Comparison of ENCODE assay signal across 8 cellular contexts in the genomic region with DNA sequence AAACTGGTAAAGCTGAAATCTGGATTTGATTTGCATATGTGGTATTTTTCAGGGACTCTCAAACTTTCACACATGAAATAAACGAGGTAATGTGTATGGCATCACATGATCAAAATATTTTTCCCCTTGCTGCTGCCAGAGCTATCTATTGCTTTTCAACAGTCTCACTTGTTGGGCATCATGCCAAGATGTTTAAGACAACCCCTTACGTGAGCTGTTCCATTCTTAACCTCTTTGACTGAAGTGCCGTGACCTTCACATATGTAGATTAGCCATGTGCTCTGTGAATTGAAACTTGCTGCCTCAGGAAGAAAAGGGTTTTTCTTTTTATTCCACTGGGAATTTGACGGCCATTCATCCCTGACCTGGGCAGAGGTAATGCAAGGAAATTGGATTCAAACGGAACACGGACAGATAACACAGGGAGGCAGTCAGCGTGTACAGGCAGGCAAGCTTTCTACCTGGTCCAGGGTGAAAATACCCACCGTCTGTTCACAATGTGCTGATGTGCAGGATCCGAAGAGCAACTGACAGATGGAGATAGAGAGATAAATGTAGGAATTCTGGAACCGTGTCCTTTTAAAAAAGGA. TPM values are rescaled to one million over a fixed set of nuclear protein-coding genes. Genes with fewer than 3 reads are reported as not detected.
DNase-seq lines count a peak whose midpoint lies in the region; ATAC-seq, FAIRE-seq and TF ChIP-seq lines count a peak whose summit lies in the region.

No MANE protein-coding gene starts in this region.

- H2AFZ ChIP-seq in K562 (ENCODE audit: low read depth, low read length): no peak overlapping the region
- H2AFZ ChIP-seq in PC-9: no peak overlapping the region

- H3K4me1 ChIP-seq in K562 (replicated peaks in 1 of 2; ENCODE audit: control insufficient read depth in 2 of 2, insufficient read depth in 2 of 2, low read length in 2 of 2) (peaks cover 7 to 8% of the 10 kb centered on the region in 2 experiments; a peak in 4 of 5 replicates), mesendoderm (ENCODE audit: control insufficient read depth, low read depth, low read length) (peaks cover 3% of the 10 kb centered on the region), PC-9 (replicated peaks; ENCODE audit: insufficient read depth) (0 out of 2 replicates have a peak, but pooled peaks cover 5% of the 10 kb centered on the region)
- H3K4me1 ChIP-seq in effector memory CD4-positive, alpha-beta T cell (ENCODE audit: control insufficient read depth, insufficient read depth, low read length, poor library complexity, severe bottlenecking): peaks cover 40% of the 10 kb centered on the region

- no peak overlapping the region for H2AK5ac ChIP-seq in mesendoderm (ENCODE audit: low read length)

- peaks cover 98% of the 10 kb centered on the region for H3K79me2 ChIP-seq in K562 (ENCODE audit: control insufficient read depth, insufficient read depth, low read length)
- peaks cover 87% of the 10 kb centered on the region for H3K79me2 ChIP-seq in mesendoderm (ENCODE audit: control insufficient read depth, insufficient read depth, low read length)
- H3K79me2 ChIP-seq in PC-9 (ENCODE audit: low read depth): peaks cover 98% of the 10 kb centered on the region

- no peaks in the 10 kb centered on the region for H3K9me3 ChIP-seq in K562 (replicated peaks; ENCODE audit: control insufficient read depth, insufficient read depth, low read depth, low read length)
- no peaks in the 10 kb centered on the region for H3K9me3 ChIP-seq in PC-9 (ENCODE audit: insufficient read depth, low read depth)
- no peaks in the 10 kb centered on the region for H3K9me3 ChIP-seq in effector memory CD4-positive, alpha-beta T cell (ENCODE audit: control insufficient read depth, low read length)

- no peaks in the 10 kb centered on the region for H3K9me1 ChIP-seq in K562 (ENCODE audit: control insufficient read depth, insufficient read depth, low read length)

- TF ChIP-seq CTCF in K562 (IDR thresholded peaks at IDR 0.05 in 2 of 3, conservative IDR thresholded peaks at IDR 0.05 in 1 of 3; ENCODE audit: insufficient read depth in 2 of 3, low read depth in 1 of 3, low read length in 3 of 3) (no peak), PC-9 (conservative IDR thresholded peaks at IDR 0.05) (no peak)

- H3K4me2 ChIP-seq in K562 (ENCODE audit: insufficient read depth, low read length) (peak overlapping the region; percentile 17), mesendoderm (ENCODE audit: low read length) (no peak overlapping the region), PC-9 (no peak overlapping the region)

- FAIRE-seq in K562 (lab: Jason Lieb, UNC): peak; percentile 37

- ATAC-seq in HG02870 (IDR thresholded peaks at IDR 0.05; ENCODE audit: unreplicated experiment) (peak; percentile 37), K562 (peak; percentile 53)

- H3K4me3 Mint-ChIP-seq in activated naive CD4-positive, alpha-beta T cell treated with anti-CD3 and anti-CD28 coated beads for 36 hours: no peak overlapping the region

- H2BK5ac ChIP-seq in mesendoderm (ENCODE audit: low read length): no peak overlapping the region

- peaks cover 89% of the 10 kb centered on the region for H3K4me1 Mint-ChIP-seq in activated naive CD4-positive, alpha-beta T cell treated with anti-CD3 and anti-CD28 coated beads for 36 hours (ENCODE audit: low read depth)

- in situ Hi-C loops in K562 (cut with MboI): no loop called here

- peaks cover 13% of the 10 kb centered on the region for H3K79me1 ChIP-seq in mesendoderm (ENCODE audit: low read length)

- no peak overlapping the region for H3K4ac ChIP-seq in mesendoderm (ENCODE audit: low read depth, low read length)

- H3K9ac ChIP-seq in K562 (ENCODE audit: insufficient read depth in 1 of 2, low read depth in 2 of 2, low read length in 2 of 2) (peak overlapping the region in 1 of 2 experiments; percentile 46; a peak in 1 of 4 replicates), mesendoderm (ENCODE audit: low read length) (no peak overlapping the region)

- BruUV-seq in K562 (replicated peaks; lab: Mats Ljungman, UMichigan) (no TSS peak), PC-9 (replicated peaks; lab: Mats Ljungman, UMichigan) (no TSS peak)

- no peak for TF ChIP-seq RAD21 in K562 (CRISPR knock-in tag; conservative IDR thresholded peaks at IDR 0.05 in 1 of 2, IDR thresholded peaks at IDR 0.05 in 1 of 2)

- H3K27ac ChIP-seq in K562 (ENCODE audit: extremely low read depth, low read depth, low read length): no peak overlapping the region
- no peak overlapping the region for H3K27ac ChIP-seq in mesendoderm (ENCODE audit: low read depth, low read length)
- no peak overlapping the region for H3K27ac ChIP-seq in PC-9
- H3K27ac ChIP-seq in effector memory CD4-positive, alpha-beta T cell (ENCODE audit: insufficient read depth, low read length, poor library complexity, severe bottlenecking): no peak overlapping the region

- intact Hi-C loops in activated naive CD4-positive, alpha-beta T cell treated with anti-CD3 and anti-CD28 coated beads for 36 hours (cut with micrococcal nuclease): loop anchor here (1.0 kb wide), 2 partner anchors 66 to 167 kb away; no protein-coding TSS in a partner anchor
- intact Hi-C loops in K562 (cut with micrococcal nuclease) (no loop called here), PC-9 (cut with micrococcal nuclease; ENCODE audit: unreplicated experiment) (no loop called here)

- H2BK15ac ChIP-seq in mesendoderm (replicated peaks; ENCODE audit: low read depth): no peak overlapping the region

- no peak overlapping the region for H3K23ac ChIP-seq in mesendoderm (ENCODE audit: low read length)

- no peaks in the 10 kb centered on the region for H3K9me2 ChIP-seq in PC-9 (ENCODE audit: insufficient read depth)

- no peak overlapping the region for H4K5ac ChIP-seq in mesendoderm (ENCODE audit: low read length)

- DNase-seq in activated naive CD4-positive, alpha-beta T cell treated with anti-CD3 and anti-CD28 coated beads for 36 hours: peak; percentile 60
- DNase-seq in activated naive CD4-positive, alpha-beta T cell treated with anti-CD3 and anti-CD28 coated beads, Interleukin-2, amount 50 U/mL, for 16 hours: no peak
- DNase-seq in NCI-H2107 (lab: John Stamatoyannopoulos, UW): peak; percentile 83
- peak; percentile 40 to 67 (median 41) for DNase-seq in K562 (ENCODE audit: extremely low read depth in 1 of 4, low spot score in 3 of 4)
- DNase-seq in mesendoderm: peak; percentile 42
- DNase-seq in PC-9: no peak
- DNase-seq in effector memory CD4-positive, alpha-beta T cell: no peak

- no peaks in the 10 kb centered on the region for H3K27me3 ChIP-seq in K562 (ENCODE audit: control insufficient read depth in 2 of 2, insufficient read depth in 2 of 2, low read length in 2 of 2)
- H3K27me3 ChIP-seq in mesendoderm (ENCODE audit: insufficient read depth, low read length, poor library complexity): no peaks in the 10 kb centered on the region
- H3K27me3 ChIP-seq in PC-9 (ENCODE audit: insufficient read depth, low read depth): no peaks in the 10 kb centered on the region
- no peaks in the 10 kb centered on the region for H3K27me3 ChIP-seq in effector memory CD4-positive, alpha-beta T cell (replicated peaks; ENCODE audit: control insufficient read depth, insufficient read depth, low read length, poor library complexity, severe bottlenecking)

- H3K4me3 ChIP-seq in K562: no peak overlapping the region
- no peak overlapping the region for H3K4me3 ChIP-seq in mesendoderm (ENCODE audit: low read length)
- no peak overlapping the region for H3K4me3 ChIP-seq in PC-9
- H3K4me3 ChIP-seq in effector memory CD4-positive, alpha-beta T cell (ENCODE audit: insufficient read depth, low read depth, low read length, poor library complexity, severe bottlenecking): no peak overlapping the region

- no peak overlapping the region for H4K8ac ChIP-seq in mesendoderm (ENCODE audit: low read depth, low read length)

- TF ChIP-seq POLR2A in K562 (conservative IDR thresholded peaks at IDR 0.05): no peak

- no peaks in the 10 kb centered on the region for H3F3A ChIP-seq in PC-9 (ENCODE audit: insufficient read depth, low read depth)

- H3K56ac ChIP-seq in mesendoderm (ENCODE audit: low read length): no peak overlapping the region

- 36% methylated on average over 9 of the region's 10 CpGs for WGBS in K562 (ENCODE audit: insufficient coverage, low coverage, missing lambda C conversion rate)
- no CpG with 5 or more reads among the region's 10 CpGs for WGBS in mesendoderm (ENCODE audit: extremely low coverage, insufficient coverage, low lambda C conversion rate)

- no peaks in the 10 kb centered on the region for H3K27me3 Mint-ChIP-seq in activated naive CD4-positive, alpha-beta T cell treated with anti-CD3 and anti-CD28 coated beads for 36 hours (ENCODE audit: low read depth)

- H3K18ac ChIP-seq in mesendoderm (ENCODE audit: low read length): no peak overlapping the region

- H3K27ac Mint-ChIP-seq in activated naive CD4-positive, alpha-beta T cell treated with anti-CD3 and anti-CD28 coated beads for 36 hours: peak overlapping the region; percentile 48

- H3K36me3 ChIP-seq in K562 (ENCODE audit: control insufficient read depth, insufficient read depth, low read length) (peaks cover 3% of the 10 kb centered on the region; the same call in 1 of the 3 replicates), mesendoderm (ENCODE audit: control insufficient read depth, insufficient read depth, low read length) (no peaks in the 10 kb centered on the region), PC-9 (ENCODE audit: low read depth) (no peaks in the 10 kb centered on the region)
- no peaks in the 10 kb centered on the region for H3K36me3 ChIP-seq in effector memory CD4-positive, alpha-beta T cell (ENCODE audit: control insufficient read depth, insufficient read depth, low read length)

- H2BK120ac ChIP-seq in mesendoderm (ENCODE audit: low read depth, low read length): no peak overlapping the region

- no peaks in the 10 kb centered on the region for H3K9me3 Mint-ChIP-seq in activated naive CD4-positive, alpha-beta T cell treated with anti-CD3 and anti-CD28 coated beads for 36 hours

- POLR2A ChIA-PET in K562 (lab: Yijun Ruan, JAX): interaction anchor here (0.6 to 1.4 kb wide), 4 partner anchors 9 to 28 kb away, joined by 3 to 5 read pairs (median 4); no protein-coding TSS in a partner anchor
- POLR2A ChIA-PET in PC-9 (lab: Charles Lee; ENCODE audit: unreplicated experiment): no interaction called here

- H3K36me3 Mint-ChIP-seq in activated naive CD4-positive, alpha-beta T cell treated with anti-CD3 and anti-CD28 coated beads for 36 hours (ENCODE audit: low read depth): peaks cover 3% of the 10 kb centered on the region

- TF ChIP-seq EP300 in K562 (IDR thresholded peaks at IDR 0.05; ENCODE audit: low read length): no peak

- CTCF ChIA-PET in activated naive CD4-positive, alpha-beta T cell treated with anti-CD3 and anti-CD28 coated beads for 36 hours (lab: Charles Lee): interaction anchor here (0.7 to 0.9 kb wide), 4 partner anchors 15 to 229 kb away, joined by 3 to 4 read pairs (median 3); no protein-coding TSS in a partner anchor
- CTCF ChIA-PET in K562 (lab: Yijun Ruan, JAX; ENCODE audit: low intra/inter-chr PET ratio): no interaction called here
- CTCF ChIA-PET in PC-9 (lab: Charles Lee): no interaction called here

- peaks cover 24% of the 10 kb centered on the region for H4K20me1 ChIP-seq in K562 (replicated peaks; ENCODE audit: control insufficient read depth, insufficient read depth, low read length)
- H4K20me1 ChIP-seq in PC-9 (ENCODE audit: insufficient read depth): peaks cover 34% of the 10 kb centered on the region

RNA-seq across cellular contexts. Expression of a gene that starts 14.2 kb away (rescaled TPM):
- 10 to 100 TPM; 42.5 to 43.2 TPM for total RNA-seq in activated naive CD4-positive, alpha-beta T cell treated with anti-CD3 and anti-CD28 coated beads for 36 hours
- 166 and 348 TPM in 2 replicates for total RNA-seq in K562 (2011; cell fraction: chromatin; rRNA removed; ENCODE audit: low replicate concordance)
- total RNA-seq in K562 (2011; cell fraction: nucleolus; rRNA removed): 89.6 and 106 TPM in 2 replicates
- 226 and 418 TPM in 2 replicates for total RNA-seq in K562 (2011; cell fraction: nucleoplasm; rRNA removed)
- 19.3 and 21.3 TPM in 2 replicates for total RNA-seq in K562 (2014; rRNA removed)
- 32.9 and 37.6 TPM in 2 replicates for total RNA-seq in K562 (2014; rRNA removed; fragmentation: Illumina TruSeq; extraction: Trizol)
- 33.7 and 34.3 TPM in 2 replicates for total RNA-seq in K562 (2015; rRNA removed; fragmentation: Illumina TruSeq; extraction: Trizol)
- total RNA-seq in K562 (2021): 48.6 and 50.5 TPM in 2 replicates
- 20.5 and 20.7 TPM in 2 replicates for polyA plus RNA-seq in K562 (2011; rRNA removed)
- 16.9 and 20.5 TPM in 2 replicates for polyA plus RNA-seq in K562 (2011; cell fraction: cytosol; rRNA removed)
- 46.8 and 68.6 TPM in 2 replicates for polyA plus RNA-seq in K562 (2011; cell fraction: nucleus; rRNA removed)
- 25.9 and 27.1 TPM in 2 replicates for polyA plus RNA-seq in K562 (2012)
- 26.2 and 30.1 TPM in 2 replicates for polyA plus RNA-seq in K562 (2014; fragmentation: Illumina TruSeq; extraction: Trizol)
- 10 to 100 TPM; 12.5 to 25.8 TPM for polyA plus RNA-seq in K562 (2014; fragmentation: Nextera tagmentation; extraction: Ambion mirVana)
- 21.8 and 22.3 TPM in 2 replicates for polyA plus RNA-seq in K562 (2014; rRNA removed)
- 81.8 and 86.3 TPM in 2 replicates for polyA minus RNA-seq in K562 (2011; rRNA and poly(A)+ RNA removed)
- 64.9 and 82.5 TPM in 2 replicates for polyA minus RNA-seq in K562 (2011; cell fraction: cytosol; rRNA and poly(A)+ RNA removed)
- polyA minus RNA-seq in K562 (2011; cell fraction: nucleus; rRNA and poly(A)+ RNA removed): 157 and 175 TPM in 2 replicates
- 43.9 TPM for polyA plus RNA-seq in mesendoderm (2013, experiment 1 of 2)
- 42.1 TPM for polyA plus RNA-seq in mesendoderm (2013, experiment 2 of 2)
- 38.8 and 42.8 TPM in 2 replicates for total RNA-seq in PC-9 (2021)

Comparison
In these comparisons a context has a peak if more than half of its experiments do, and no peak if none do; other contexts are left out.
1. DNase-seq: peak in activated naive CD4-positive, alpha-beta T cell treated with anti-CD3 and anti-CD28 coated beads for 36 hours (single experiment), NCI-H2107 (single experiment), K562 (4 of 4) and mesendoderm (single experiment); none in activated naive CD4-positive, alpha-beta T cell treated with anti-CD3 and anti-CD28 coated beads, Interleukin-2, amount 50 U/mL, for 16 hours (single experiment), PC-9 (0 of 2) and effector memory CD4-positive, alpha-beta T cell (0 of 3).